Comparison of ENCODE assay signal across 24 cellular contexts in the genomic region with DNA sequence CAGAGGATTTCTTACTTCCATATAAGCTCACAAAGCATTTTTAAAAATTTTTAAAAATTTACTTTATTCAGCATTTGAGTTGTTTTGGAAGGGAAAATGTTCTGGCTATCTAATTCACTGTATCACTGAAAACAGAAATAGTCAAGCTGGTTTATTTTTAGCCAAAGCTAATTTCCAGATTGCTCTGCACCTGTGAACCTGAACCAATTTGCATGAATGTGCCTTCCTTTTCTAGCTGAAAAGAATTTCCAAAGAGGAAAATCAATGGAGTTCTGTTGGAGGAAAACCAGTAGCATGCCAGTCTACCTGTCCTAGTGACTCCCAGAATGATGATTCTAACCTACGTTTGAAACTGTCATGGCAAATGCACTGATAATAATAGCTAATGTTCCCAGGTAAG.
DNase-seq lines count a peak whose midpoint lies in the region; ATAC-seq, FAIRE-seq and TF ChIP-seq lines count a peak whose summit lies in the region.
"Had no signal": no experiment of that assay in that cellular context is flagged by ENCODE, and none has a peak within 500 bp of the region (broad histone marks: within the 10 kb centered on the region; RNA-seq: fewer than 3 reads in every experiment).

No MANE protein-coding gene starts in this region.

- FAIRE-seq in kidney (lab: Jason Lieb, UNC) = no peak
- FAIRE-seq: GM18507, K562 had no signal

- no peak overlapping the region for H2AFZ ChIP-seq in KMS-11 (ENCODE audit: low read depth)

- H3K79me2 ChIP-seq in KMS-11 (ENCODE audit: insufficient read depth, low read depth) = no peaks in the 10 kb centered on the region

- peak overlapping the region; percentile 22; the same call in 1 of the 2 replicates for H3K4me2 ChIP-seq in KMS-11

- no peak overlapping the region for H3K4me3 ChIP-seq in KMS-11 (IDR thresholded peaks at IDR 0.05; ENCODE audit: insufficient read depth, low read depth, low read length)
- H3K4me3 ChIP-seq in kidney (ENCODE audit: low read length in 2 of 2) = no peak overlapping the region
- H3K4me3 ChIP-seq: BLaER1 treated with 17β-estradiol and CSF1 and Interleukin-3, amounts not matched to agents 10 nM and 100 nM; K562; SK-N-MC had no signal

- intact Hi-C loops in kidney (cut with DNase I) = no loop called here

- H3K27ac ChIP-seq in KMS-11 (no peak overlapping the region), kidney (ENCODE audit: low read depth in 2 of 2, low read length in 2 of 2) (peak overlapping the region; percentile 52 to 89)
- H3K27ac ChIP-seq: BLaER1 treated with 17β-estradiol and CSF1 and Interleukin-3, amounts not matched to agents 10 nM and 100 nM; SK-N-MC had no signal

- no peaks in the 10 kb centered on the region for H3K36me3 ChIP-seq in KMS-11 (ENCODE audit: insufficient read depth)
- no peaks in the 10 kb centered on the region for H3K36me3 ChIP-seq in kidney (ENCODE audit: control insufficient read depth in 1 of 2, insufficient read depth in 2 of 2, low read length in 2 of 2)
- H3K36me3 ChIP-seq: BLaER1 treated with 17β-estradiol and CSF1 and Interleukin-3, amounts not matched to agents 10 nM and 100 nM had no signal

- no peak for ATAC-seq in GM21515 (IDR thresholded peaks at IDR 0.05; ENCODE audit: unreplicated experiment)
- ATAC-seq: CD8-positive, alpha-beta T cell; K562 had no signal

- no peaks in the 10 kb centered on the region for H3K27me3 ChIP-seq in KMS-11 (ENCODE audit: insufficient read depth, low read depth)
- H3K27me3 ChIP-seq: BLaER1 treated with 17β-estradiol and CSF1 and Interleukin-3, amounts not matched to agents 10 nM and 100 nM had no signal

- no peak overlapping the region for H3K9ac ChIP-seq in KMS-11
- H3K9ac ChIP-seq in kidney (ENCODE audit: low read length in 2 of 2) = no peak overlapping the region
- H3K9ac ChIP-seq: BLaER1 treated with 17β-estradiol and CSF1 and Interleukin-3, amounts not matched to agents 10 nM and 100 nM had no signal

- H4K20me1 ChIP-seq in KMS-11 (ENCODE audit: insufficient read depth) = no peaks in the 10 kb centered on the region
- H4K20me1 ChIP-seq: BLaER1 treated with 17β-estradiol and CSF1 and Interleukin-3, amounts not matched to agents 10 nM and 100 nM had no signal

- H3K4me1 ChIP-seq in KMS-11 (ENCODE audit: low read depth, poor library complexity, severe bottlenecking) = peaks cover 38% of the 10 kb centered on the region
- peaks cover 5 to 7% of the 10 kb centered on the region in 2 donors for H3K4me1 ChIP-seq in kidney (ENCODE audit: control insufficient read depth in 1 of 2, insufficient read depth in 1 of 2, low read depth in 1 of 2, low read length in 2 of 2)

- DNase-seq in RPMI8226 (peak; percentile 74), kidney (no peak), D341Med (ENCODE audit: low spot score) (no peak), NK-92 (lab: John Stamatoyannopoulos, UW; ENCODE audit: unreplicated experiment) (no peak), Ammon's horn (ENCODE audit: low spot score) (no peak)
- DNase-seq: Calu3; CD8-positive, alpha-beta T cell; GDM1; H9; HFFc6; NCI-H1092 treated with DMSO at 0.1 percent for 48 hours; NCI-H1436 treated with DMSO at 0.1 percent for 48 hours; NCI-H2029; NCI-H226; NCI-H510A treated with DMSO at 0.1 percent for 48 hours; NCI-H82; SHP77 treated with DMSO at 0.1 percent for 48 hours; SW 1271 had no signal

- H3K9me3 ChIP-seq in kidney (ENCODE audit: control insufficient read depth in 1 of 2, low read length in 2 of 2) = peaks cover 2 to 3% of the 10 kb centered on the region in 2 donors

- no peak for TF ChIP-seq CTCF in KMS-11 (conservative IDR thresholded peaks at IDR 0.05; ENCODE audit: low read depth, low read length)
- no peak for TF ChIP-seq CTCF in kidney (IDR thresholded peaks at IDR 0.05; ENCODE audit: borderline replicate concordance, extremely low read depth, insufficient read depth)
